18 cellular contexts compared by ENCODE assay signal in genomic region chr14:53545217-53545616, GRCh38.
A peak's percentile ranks its signal among the peaks of the same experiment; 100 is the strongest.
DNase-seq lines count a peak whose midpoint lies in the region; ATAC-seq and TF ChIP-seq lines count a peak whose summit lies in the region.
"Had no signal": no experiment of that assay in that cellular context is flagged by ENCODE, and none has a peak within 500 bp of the region (broad histone marks: within the 10 kb centered on the region; RNA-seq: fewer than 3 reads in every experiment).

No MANE protein-coding gene starts in this region.

- peak; percentile 83 for ATAC-seq in GM19463 (IDR thresholded peaks at IDR 0.05; ENCODE audit: unreplicated experiment)
- peak; percentile 69 for ATAC-seq in HG02610 (IDR thresholded peaks at IDR 0.05; ENCODE audit: unreplicated experiment)
- ATAC-seq in HG03108 (IDR thresholded peaks at IDR 0.05; ENCODE audit: unreplicated experiment) = peak; percentile 68
- no peak for ATAC-seq in HG03039 (IDR thresholded peaks at IDR 0.05; ENCODE audit: unreplicated experiment)
- no peak for ATAC-seq in GM18867 (IDR thresholded peaks at IDR 0.05; ENCODE audit: unreplicated experiment)
- ATAC-seq: T-helper 17 cell had no signal

- DNase-seq in GM12865 (ENCODE audit: low read depth) (peak; percentile 61), NCI-H526 treated with DMSO at 0.1 percent for 48 hours (lab: John Stamatoyannopoulos, UW) (no peak), HPDE6-E6E7 (ENCODE audit: extremely low spot score) (no peak)
- DNase-seq: activated CD4-positive, CD25-positive, alpha-beta regulatory T cell; activated gamma-delta T cell treated with Interleukin-2 at 50 U/mL for 16 hours; anterior cingulate cortex; C1 segment of cervical spinal cord; GM23248; NCI-H1436; SHP77 treated with DMSO at 0.1 percent for 48 hours; spleen; stimulated activated naive CD4-positive, alpha-beta T cell treated with Interleukin-2 at 50 U/mL for 16 hours; T-helper 17 cell had no signal

- H3K4me3 ChIP-seq in GM12865 (ENCODE audit: low read depth, low read length) = no peak overlapping the region
- H3K4me3 ChIP-seq: GM23248, spleen had no signal

- TF ChIP-seq CTCF in GM12865 (IDR thresholded peaks at IDR 0.05; ENCODE audit: insufficient read depth, low read depth, low read length, missing control alignments) = no peak

Comparison
In these comparisons a context has a peak if more than half of its experiments do, and no peak if none do; other contexts are left out.
1. ATAC-seq: peak in GM19463 (single experiment), HG02610 (single experiment) and HG03108 (single experiment); none in HG03039 (single experiment) and GM18867 (single experiment).